ENCODE assay signal across 8 cellular contexts in the genomic region with DNA sequence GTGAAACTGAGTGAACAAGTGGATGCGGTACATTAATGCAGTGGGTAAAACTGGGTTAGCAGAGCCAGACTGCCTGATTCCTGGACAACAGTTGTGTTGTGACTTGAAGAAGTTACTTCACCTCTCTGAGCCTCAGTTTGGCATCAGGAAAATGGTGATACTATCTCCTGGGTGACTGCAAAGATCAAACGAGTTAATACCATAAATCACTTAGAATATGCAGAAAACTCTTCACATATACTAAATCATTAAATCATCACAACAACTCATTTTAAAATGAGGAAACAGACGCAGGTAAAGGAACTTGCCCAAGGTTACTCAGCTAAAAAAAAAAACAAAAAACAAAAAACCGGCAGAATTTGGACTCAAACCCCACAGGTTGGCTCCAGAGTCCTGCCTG. TPM values are rescaled to one million over a fixed set of nuclear protein-coding genes. Genes with fewer than 3 reads are reported as not detected.
A peak's percentile ranks its signal among the peaks of the same experiment; 100 is the strongest.
DNase-seq lines count a peak whose midpoint lies in the region; ATAC-seq and TF ChIP-seq lines count a peak whose summit lies in the region.

No MANE protein-coding gene starts in this region.

- no peak for TF ChIP-seq CTCF in A673 (conservative IDR thresholded peaks at IDR 0.05; ENCODE audit: low read depth, low read length)

- H3K36me3 ChIP-seq in A673 (ENCODE audit: insufficient read depth, low read length, poor library complexity, severe bottlenecking), result peaks cover 9% of the 10 kb centered on the region
- peaks cover 4% of the 10 kb centered on the region; the same call in 1 of the 2 replicates for H3K36me3 ChIP-seq in HUES48 (ENCODE audit: control insufficient read depth, insufficient read depth, low read length)
- H3K36me3 ChIP-seq in muscle layer of colon (ENCODE audit: insufficient read depth, low read length), result peaks cover 23% of the 10 kb centered on the region

- H3K9me3 ChIP-seq in A673 (ENCODE audit: low read depth, low read length, poor library complexity, severe bottlenecking) (no peaks in the 10 kb centered on the region), HUES48 (ENCODE audit: control insufficient read depth, insufficient read depth, low read length) (no peaks in the 10 kb centered on the region), muscle layer of colon (ENCODE audit: low read length) (no peaks in the 10 kb centered on the region)

- no peaks in the 10 kb centered on the region for H3K27me3 ChIP-seq in A673 (replicated peaks; ENCODE audit: insufficient read depth, low read depth, low read length, poor library complexity)
- no peaks in the 10 kb centered on the region for H3K27me3 ChIP-seq in HUES48 (ENCODE audit: control insufficient read depth, insufficient read depth, low read length)
- H3K27me3 ChIP-seq in muscle layer of colon (ENCODE audit: control insufficient read depth in 1 of 2, insufficient read depth in 2 of 2, low read length in 2 of 2), result no peaks in the 10 kb centered on the region

- no TSS peak for BruUV-seq in A673 (replicated peaks; lab: Mats Ljungman, UMichigan)

- CTCF ChIA-PET in A673 (lab: Charles Lee), result no interaction called here

- H3K27ac ChIP-seq in A673 (ENCODE audit: low read depth, low read length, poor library complexity, severe bottlenecking) (peak overlapping the region; percentile 76), HUES48 (ENCODE audit: low read depth, low read length) (no peak overlapping the region), caudate nucleus (ENCODE audit: low read depth, low read length) (peak overlapping the region; percentile 87), muscle layer of colon (ENCODE audit: low read depth, low read length) (peak overlapping the region; percentile 86)

- H3K9ac ChIP-seq in HUES48 (ENCODE audit: low read depth, low read length) (no peak overlapping the region), muscle layer of colon (ENCODE audit: low read length) (peak overlapping the region; percentile 88)

- POLR2A ChIA-PET in A673 (lab: Charles Lee; ENCODE audit: low non-redundant PET), result no interaction called here

- ATAC-seq in GM19328 (IDR thresholded peaks at IDR 0.05; ENCODE audit: unreplicated experiment), result no peak
- no peak for ATAC-seq in GM18502 (IDR thresholded peaks at IDR 0.05; ENCODE audit: poor library complexity, unreplicated experiment)

- DNase-seq in A673 (ENCODE audit: low spot score) (no peak), caudate nucleus (lab: John Stamatoyannopoulos, UW) (no peak), COLO668 (lab: John Stamatoyannopoulos, UW; ENCODE audit: unreplicated experiment) (no peak), NCI-H2196 (lab: John Stamatoyannopoulos, UW; ENCODE audit: unreplicated experiment) (no peak)

- H3K4me1 ChIP-seq in A673 (ENCODE audit: insufficient read depth, low read length, poor library complexity, severe bottlenecking) (no peaks in the 10 kb centered on the region), HUES48 (ENCODE audit: control insufficient read depth, insufficient read depth, low read length) (peaks cover 12% of the 10 kb centered on the region), muscle layer of colon (ENCODE audit: insufficient read depth, low read length) (peaks cover 24% of the 10 kb centered on the region)

- peak overlapping the region; percentile 65 for H3K4me3 ChIP-seq in A673 (ENCODE audit: low read depth, low read length, poor library complexity, severe bottlenecking)
- peak overlapping the region; percentile 80 for H3K4me3 ChIP-seq in HUES48 (ENCODE audit: low read depth, low read length)
- H3K4me3 ChIP-seq in muscle layer of colon (ENCODE audit: low read depth in 1 of 2, low read length in 2 of 2), result peak overlapping the region; percentile 67 to 91

- intact Hi-C loops in A673 (cut with micrococcal nuclease; ENCODE audit: unreplicated experiment), result no loop called here

RNA-seq across cellular contexts. Expression of a gene that starts 0.8 kb away (rescaled TPM):
- total RNA-seq in A673 (2021), result 12.6 and 13.1 TPM in 2 replicates

RNA-seq across cellular contexts. Expression of a gene that starts 30.4 kb away (rescaled TPM):
- total RNA-seq in A673 (2021), result 32.3 and 36.9 TPM in 2 replicates
